ENCODE assay signal across 14 cellular contexts in the genomic region with DNA sequence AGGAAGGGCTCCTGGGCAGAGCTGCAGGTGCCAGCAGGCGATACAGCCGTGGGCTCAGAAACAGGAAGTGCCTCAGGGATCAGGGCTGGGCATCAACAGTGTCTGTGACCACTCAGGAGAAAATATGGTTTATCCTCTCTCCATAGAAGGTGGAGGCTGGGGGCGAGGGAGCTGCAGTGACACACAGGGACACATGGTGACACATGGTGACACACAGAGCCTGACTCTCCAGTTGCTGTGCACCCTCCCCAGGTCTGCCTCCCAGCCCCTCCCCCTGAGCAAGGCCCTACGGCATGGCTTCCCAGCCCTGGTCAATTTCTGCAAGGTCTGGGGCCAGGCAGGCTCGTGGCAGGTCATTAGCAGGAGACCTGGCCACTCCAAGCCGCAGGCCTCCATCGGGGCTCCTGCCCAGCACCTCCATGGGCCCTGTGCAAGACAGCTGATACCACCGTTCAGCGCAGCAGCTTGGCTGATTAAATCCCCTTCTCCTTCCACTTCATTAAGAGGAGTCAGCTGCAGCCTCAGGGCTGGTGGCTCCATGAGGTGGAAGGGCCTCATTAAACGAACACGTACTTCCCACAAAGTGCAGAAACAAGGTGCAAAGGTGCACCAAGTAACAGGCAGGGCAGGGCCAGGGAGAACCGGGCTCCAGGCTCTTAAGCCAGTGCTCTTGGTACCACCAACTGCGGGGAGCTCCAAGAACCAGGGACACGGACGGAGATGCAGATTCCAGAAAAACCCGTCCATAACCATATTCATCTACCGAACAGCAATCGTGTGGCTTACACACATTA.
DNase-seq lines count a peak whose midpoint lies in the region; ATAC-seq and TF ChIP-seq lines count a peak whose summit lies in the region.
"Had no signal": no experiment of that assay in that cellular context is flagged by ENCODE, and none has a peak within 500 bp of the region (broad histone marks: within the 10 kb centered on the region; RNA-seq: fewer than 3 reads in every experiment).

No MANE protein-coding gene starts in this region.

- DNase-seq in Caco-2 (no peak), UCSD-AML1 (lab: John Stamatoyannopoulos, UW; ENCODE audit: unreplicated experiment) (peak; percentile 62), left kidney (ENCODE audit: low read depth, low spot score) (peak; percentile 37), HUDEP-2 (lab: John Stamatoyannopoulos, UW; ENCODE audit: unreplicated experiment in 76 of 76) (no peak), NCI-H446 (lab: John Stamatoyannopoulos, UW) (no peak)
- DNase-seq: activated CD4-positive, alpha-beta T cell treated with anti-CD3 and anti-CD28 coated beads, Interleukin-2, amount 10 ng/mL, durations not matched to agents 24 days and 14 days; activated naive CD4-positive, alpha-beta T cell treated with anti-CD3 and anti-CD28 coated beads, Interleukin-2, amount 50 U/mL, for 16 hours; H7; SIG-M5; stimulated activated CD8-positive, alpha-beta memory T cell treated with anti-CD3 and anti-CD28 coated beads, Interleukin-4, amount 100 ng/mL, for 48 hours had no signal

- peak overlapping the region; percentile 35 for H3K4me2 ChIP-seq in Loucy (ENCODE audit: low read depth, low read length, poor library complexity, severe bottlenecking)

- no peaks in the 10 kb centered on the region for H3K9me3 Mint-ChIP-seq in Caco-2 (ENCODE audit: unreplicated experiment)
- H3K9me3 Mint-ChIP-seq: activated CD4-positive, alpha-beta T cell treated with anti-CD3 and anti-CD28 coated beads, Interleukin-2, amount 10 ng/mL, durations not matched to agents 24 days and 14 days; IgD-negative memory B cell had no signal

- no peak for TF ChIP-seq CTCF in Caco-2 (IDR thresholded peaks at IDR 0.05; ENCODE audit: insufficient read depth in 1 of 2, low read depth in 1 of 2, low read length in 1 of 2, severe bottlenecking in 1 of 2, unreplicated experiment in 1 of 2)
- no peak for TF ChIP-seq CTCF in Loucy (conservative IDR thresholded peaks at IDR 0.05; ENCODE audit: low read length)

- peaks cover 6% of the 10 kb centered on the region for H3K4me1 Mint-ChIP-seq in Caco-2 (ENCODE audit: low read depth, unreplicated experiment)
- H3K4me1 Mint-ChIP-seq: activated CD4-positive, alpha-beta T cell treated with anti-CD3 and anti-CD28 coated beads, Interleukin-2, amount 10 ng/mL, durations not matched to agents 24 days and 14 days had no signal

- H2AFZ ChIP-seq in Loucy (ENCODE audit: low read length): no peak overlapping the region

- CTCF ChIA-PET in Caco-2 (lab: Charles Lee): interaction anchor here (0.6 to 1.0 kb wide), 2 partner anchors 13 to 30 kb away, joined by 3 to 4 read pairs; no protein-coding TSS in a partner anchor

- no peak for ATAC-seq in HG02870 (IDR thresholded peaks at IDR 0.05; ENCODE audit: unreplicated experiment)
- no peak for ATAC-seq in HG03520 (IDR thresholded peaks at IDR 0.05; ENCODE audit: unreplicated experiment)

- BruUV-seq in Caco-2 (replicated peaks; lab: Mats Ljungman, UMichigan): no TSS peak

- no peaks in the 10 kb centered on the region for H3K9me2 ChIP-seq in Loucy (replicated peaks; ENCODE audit: low read depth, low read length)

- H3K9me3 ChIP-seq in Caco-2 (no peaks in the 10 kb centered on the region), Loucy (ENCODE audit: insufficient read depth, low read depth, low read length) (no peaks in the 10 kb centered on the region)

- no peaks in the 10 kb centered on the region for H3F3A ChIP-seq in Loucy (ENCODE audit: low read depth)

- H3K27me3 Mint-ChIP-seq in Caco-2 (ENCODE audit: insufficient read depth, unreplicated experiment): no peaks in the 10 kb centered on the region
- H3K27me3 Mint-ChIP-seq: activated CD4-positive, alpha-beta T cell treated with anti-CD3 and anti-CD28 coated beads, Interleukin-2, amount 10 ng/mL, durations not matched to agents 24 days and 14 days had no signal

- H3K36me3 ChIP-seq in Caco-2 (ENCODE audit: control insufficient read depth, insufficient read depth, low read length): no peaks in the 10 kb centered on the region
- H3K36me3 ChIP-seq in Loucy (ENCODE audit: insufficient read depth, low read length): no peaks in the 10 kb centered on the region

- H3K4me3 ChIP-seq in Caco-2 (ENCODE audit: low read depth, low read length) (no peak overlapping the region), Loucy (ENCODE audit: low read length, poor library complexity, severe bottlenecking) (no peak overlapping the region)

- H3K27me3 ChIP-seq in Caco-2 (replicated peaks; ENCODE audit: control insufficient read depth, insufficient read depth, low read length) (no peaks in the 10 kb centered on the region), Loucy (ENCODE audit: insufficient read depth, low read length, poor library complexity, severe bottlenecking) (no peaks in the 10 kb centered on the region)

- intact Hi-C loops in Caco-2 (cut with micrococcal nuclease; ENCODE audit: unreplicated experiment): no loop called here

- H3K36me3 Mint-ChIP-seq in Caco-2 (ENCODE audit: insufficient read depth, unreplicated experiment): peaks cover 5% of the 10 kb centered on the region

- POLR2A ChIA-PET in Caco-2 (lab: Charles Lee): no interaction called here

- peaks cover 45% of the 10 kb centered on the region; the same call in 1 of the 2 replicates for H3K79me2 ChIP-seq in Loucy (ENCODE audit: insufficient read depth, low read length)

- H3K4me1 ChIP-seq in Caco-2 (peaks cover 20% of the 10 kb centered on the region), Loucy (ENCODE audit: insufficient read depth, low read length, poor library complexity, severe bottlenecking) (peaks cover 17% of the 10 kb centered on the region)

- H3K9ac ChIP-seq in Loucy (ENCODE audit: low read depth, low read length, poor library complexity, severe bottlenecking): peak overlapping the region; percentile 28

- H3K27ac Mint-ChIP-seq in Caco-2 (ENCODE audit: unreplicated experiment): peak overlapping the region; percentile 55
- H3K27ac Mint-ChIP-seq: activated CD4-positive, alpha-beta T cell treated with anti-CD3 and anti-CD28 coated beads, Interleukin-2, amount 10 ng/mL, durations not matched to agents 24 days and 14 days; IgD-negative memory B cell had no signal

- no peak overlapping the region for H3K4me3 Mint-ChIP-seq in Caco-2 (ENCODE audit: unreplicated experiment)
- H3K4me3 Mint-ChIP-seq: activated CD4-positive, alpha-beta T cell treated with anti-CD3 and anti-CD28 coated beads, Interleukin-2, amount 10 ng/mL, durations not matched to agents 24 days and 14 days; IgD-negative memory B cell had no signal

- H4K20me1 ChIP-seq in Loucy (ENCODE audit: insufficient read depth, low read length, poor library complexity, severe bottlenecking): peaks cover 3% of the 10 kb centered on the region

Comparison
In these comparisons a context has a peak if more than half of its experiments do, and no peak if none do; other contexts are left out.
1. DNase-seq: peak in UCSD-AML1 (single experiment) and left kidney (single experiment); none in Caco-2 (0 of 2), HUDEP-2 (0 of 76) and NCI-H446 (0 of 2).